Comparison of ENCODE assay signal across 13 cellular contexts in genomic region chr5:170305646-170306025, GRCh38.
"Had no signal": no experiment of that assay in that cellular context is flagged by ENCODE, and none has a peak within 500 bp of the region (broad histone marks: within the 10 kb centered on the region; RNA-seq: fewer than 3 reads in every experiment).

No MANE protein-coding gene starts in this region.

- H3K27me3 Mint-ChIP-seq: activated naive CD8-positive, alpha-beta T cell had no signal

- ATAC-seq: left colon had no signal

- DNase-seq: activated effector memory CD4-positive, alpha-beta T cell treated with Interleukin-2 at 50 U/mL for 16 hours; activated T-cell treated with anti-CD3 and anti-CD28 coated beads for 4 hours; dorsolateral prefrontal cortex; left colon; nephron progenitor cell; T-helper 1 cell; transverse colon had no signal

- H3K27ac ChIP-seq: dorsolateral prefrontal cortex, SK-N-MC, skin epidermis, transverse colon, VCaP had no signal

- H3K9me3 ChIP-seq: breast epithelium, ovary, transverse colon had no signal

- H3K27ac Mint-ChIP-seq: nephron progenitor cell had no signal

- H3K4me3 ChIP-seq: breast epithelium, dorsolateral prefrontal cortex, ovary, SK-N-MC, skin epidermis, transverse colon had no signal

- H3K4me3 Mint-ChIP-seq: activated naive CD8-positive, alpha-beta T cell; nephron progenitor cell had no signal

- H3K36me3 ChIP-seq: breast epithelium, ovary, transverse colon had no signal

- H3K27me3 ChIP-seq: breast epithelium, dorsolateral prefrontal cortex, ovary, transverse colon had no signal

- H3K36me3 Mint-ChIP-seq: activated naive CD8-positive, alpha-beta T cell had no signal
